Comparison of ENCODE assay signal across 27 cellular contexts in genomic region chr11:116867619-116868018, GRCh38. TPM values are rescaled to one million over a fixed set of nuclear protein-coding genes. Genes with fewer than 3 reads are reported as not detected.
"Had no signal": no experiment of that assay in that cellular context is flagged by ENCODE, and none has a peak within 500 bp of the region (broad histone marks: within the 10 kb centered on the region; RNA-seq: fewer than 3 reads in every experiment).

No MANE protein-coding gene starts in this region.

- FAIRE-seq: pancreas had no signal

- H3K27ac Mint-ChIP-seq: activated naive CD4-positive, alpha-beta T cell treated with anti-CD3 and anti-CD28 coated beads, Interleukin-2, amount 50 U/mL, for 24 hours; nephron; type B pancreatic cell had no signal

- H3K4me1 Mint-ChIP-seq: activated naive CD4-positive, alpha-beta T cell treated with anti-CD3 and anti-CD28 coated beads, Interleukin-2, amount 50 U/mL, for 24 hours; brain; nephron had no signal

- H3K27me3 Mint-ChIP-seq: activated naive CD4-positive, alpha-beta T cell treated with anti-CD3 and anti-CD28 coated beads, Interleukin-2, amount 50 U/mL, for 24 hours; brain; central memory CD8-positive, alpha-beta T cell; stimulated activated naive CD8-positive, alpha-beta T cell treated with anti-CD3 and anti-CD28 coated beads, Interleukin-15, Interleukin-2, amounts not matched to agents 100 ng/mL and 50 ng/mL, for 24 hours; type B pancreatic cell had no signal

- DNase-seq: activated gamma-delta T cell treated with Interleukin-2 at 50 U/mL for 16 hours; activated T-cell treated with anti-CD3 and anti-CD28 coated beads, Interleukin-2, amount 50 U/mL, for 1 hour; aorta; immature natural killer cell; kidney glomerular epithelial cell; left lung; mammary epithelial cell; midbrain; pancreas; sigmoid colon; stimulated activated CD4-positive, alpha-beta T cell treated with anti-CD3 and anti-CD28 coated beads, Interleukin-4, amount 100 ng/mL, for 4 hours; T-helper 9 cell had no signal

- H3K4me1 ChIP-seq: pancreas, sigmoid colon, suprapubic skin, vagina had no signal

- H3K4me3 ChIP-seq: coronary artery, hepatocyte, left lung, pancreas, sigmoid colon, suprapubic skin, vagina had no signal

- H3K27ac ChIP-seq: coronary artery, epithelial cell of prostate, hepatocyte, left lung, neutrophil, pancreas, suprapubic skin, vagina had no signal

- H3K9me3 Mint-ChIP-seq: activated naive CD4-positive, alpha-beta T cell treated with anti-CD3 and anti-CD28 coated beads, Interleukin-2, amount 50 U/mL, for 24 hours; brain; central memory CD8-positive, alpha-beta T cell; immature natural killer cell; nephron; stimulated activated naive CD8-positive, alpha-beta T cell treated with anti-CD3 and anti-CD28 coated beads, Interleukin-15, Interleukin-2, amounts not matched to agents 100 ng/mL and 50 ng/mL, for 24 hours; type B pancreatic cell had no signal

- H3K9me3 ChIP-seq: left lung, neutrophil, pancreas, sigmoid colon, suprapubic skin, vagina had no signal

- H3K27me3 ChIP-seq: hepatocyte, left lung, neutrophil, pancreas, sigmoid colon, suprapubic skin, vagina had no signal

- H3K4me3 Mint-ChIP-seq: activated naive CD4-positive, alpha-beta T cell treated with anti-CD3 and anti-CD28 coated beads, Interleukin-2, amount 50 U/mL, for 24 hours; brain; central memory CD8-positive, alpha-beta T cell; immature natural killer cell; nephron; stimulated activated naive CD8-positive, alpha-beta T cell treated with anti-CD3 and anti-CD28 coated beads, Interleukin-15, Interleukin-2, amounts not matched to agents 100 ng/mL and 50 ng/mL, for 24 hours; type B pancreatic cell had no signal

- ATAC-seq: left lung, pancreas had no signal

RNA-seq across cellular contexts. Expression of gene APOA1, which starts 30.2 kb away (rescaled TPM):
- total RNA-seq: aorta, fibroblast of villous mesenchyme, glomerular endothelial cell, mammary epithelial cell had no signal

RNA-seq across cellular contexts. Expression of gene APOC3, which starts 37.9 kb away (rescaled TPM):
- total RNA-seq: aorta; fibroblast of villous mesenchyme; glomerular endothelial cell; left lung; mammary epithelial cell; sigmoid colon; T-helper 1 cell treated with Interleukin-12 subunit alpha and Interleukin-12 subunit beta and Interleukin-4 antibody, amounts not matched to agents 30 ng/mL and 1 ng/mL, for 36 hours; vagina had no signal
- polyA plus RNA-seq: immature natural killer cell, mammary epithelial cell had no signal

RNA-seq across cellular contexts. Expression of gene APOA4, which starts 44.5 kb away (rescaled TPM):
- total RNA-seq: aorta; fibroblast of villous mesenchyme; glomerular endothelial cell; left lung; mammary epithelial cell; pancreas; sigmoid colon; T-helper 1 cell treated with Interleukin-12 subunit alpha and Interleukin-12 subunit beta and Interleukin-4 antibody, amounts not matched to agents 30 ng/mL and 1 ng/mL, for 36 hours; vagina had no signal
- polyA plus RNA-seq: immature natural killer cell, mammary epithelial cell had no signal
